7 cellular contexts compared by ENCODE assay signal in genomic region chr11:66616379-66617147, GRCh38. TPM values are rescaled to one million over a fixed set of nuclear protein-coding genes. Genes with fewer than 3 reads are reported as not detected.
DNase-seq lines count a peak whose midpoint lies in the region; ATAC-seq and TF ChIP-seq lines count a peak whose summit lies in the region.

TSS of gene RBM14 (plus strand) at chr11:66616630. CDS start at chr11:66616721, 91 bp downstream.

- H2AFZ ChIP-seq in hepatocyte = peak within 1 kb of the TSS; percentile 68

- TF ChIP-seq CTCF in hepatocyte (IDR thresholded peaks at IDR 0.05; ENCODE audit: poor library complexity) = no peak

- DNase-seq in NCI-H2081 (lab: John Stamatoyannopoulos, UW) (peak; percentile 98 to 99), T1000 (lab: John Stamatoyannopoulos, UW) (peak; percentile 99), astrocyte of the hippocampus (ENCODE audit: low read depth, low spot score) (peak; percentile 100), hepatocyte (ENCODE audit: low spot score) (peak; percentile 100), retina (peak; percentile 99)

- H4K20me1 ChIP-seq in hepatocyte (ENCODE audit: insufficient read depth, poor library complexity, severe bottlenecking) = peaks cover 45% of the 10 kb centered on the region

- no peaks in the 10 kb centered on the region for H3K27me3 ChIP-seq in hepatocyte

- WGBS in hepatocyte (ENCODE audit: low lambda C conversion rate, missing lambda C conversion rate) = under 1% methylated on average over 85 of the region's 90 CpGs

- no peaks in the 10 kb centered on the region for H3K9me3 ChIP-seq in hepatocyte (ENCODE audit: low read depth)

- no peaks in the 10 kb centered on the region for H3K9me2 ChIP-seq in hepatocyte (replicated peaks; ENCODE audit: insufficient read depth)

- H3K4me3 ChIP-seq in hepatocyte = peak within 1 kb of the TSS; percentile 51

- peaks cover 54% of the 10 kb centered on the region for H3K79me2 ChIP-seq in hepatocyte

- ATAC-seq in GM18508 (IDR thresholded peaks at IDR 0.05; ENCODE audit: insufficient read depth, unreplicated experiment) (peak; percentile 66), HG03025 (IDR thresholded peaks at IDR 0.05; ENCODE audit: low FRiP score, unreplicated experiment) (peak; percentile 90)

- no peaks in the 10 kb centered on the region for H3K36me3 ChIP-seq in hepatocyte (replicated peaks; ENCODE audit: insufficient read depth, low read depth)

- H3K4me2 ChIP-seq in hepatocyte = peak within 1 kb of the TSS; percentile 98

- H3K4me1 ChIP-seq in hepatocyte (ENCODE audit: insufficient read depth) = peaks cover 16% of the 10 kb centered on the region

- H3K27ac ChIP-seq in hepatocyte = peak within 1 kb of the TSS; percentile 96

RNA-seq across cellular contexts. Expression of gene RBM14, which starts in this region (rescaled TPM):
- 29.5 and 31.1 TPM in 2 replicates for total RNA-seq in hepatocyte
- polyA plus RNA-seq in hepatocyte = 66.3 and 70.7 TPM in 2 replicates

Comparison
In these comparisons a context has a peak if more than half of its experiments do, and no peak if none do; other contexts are left out.
1. Peak in every context shown above with its lines: DNase-seq, ATAC-seq, H3K4me3 ChIP-seq and H3K27ac ChIP-seq.